In genomic region chr16:10918294-10919002, GRCh38 we compare ENCODE assay signal across 8 cellular contexts. TPM values are rescaled to one million over a fixed set of nuclear protein-coding genes. Genes with fewer than 3 reads are reported as not detected.
DNase-seq lines count a peak whose midpoint lies in the region; ATAC-seq and TF ChIP-seq lines count a peak whose summit lies in the region.

No MANE protein-coding gene starts in this region.

- H3K9me2 ChIP-seq in SK-N-SH: no peaks in the 10 kb centered on the region

- no peak for TF ChIP-seq EP300 in SK-N-SH (IDR thresholded peaks at IDR 0.05; ENCODE audit: borderline replicate concordance in 1 of 2, low read depth in 1 of 2, low read length in 1 of 2)

- CTCF ChIA-PET in SK-N-SH (lab: Yijun Ruan, JAX): interaction anchor here (0.6 to 3.5 kb wide), 58 partner anchors 9 to 657 kb away, joined by 3 to 38 read pairs (median 4); partner anchors contain the start of genes DEXI, EMP2 and NUBP1

- no peak overlapping the region for H3K27ac ChIP-seq in SK-N-SH (ENCODE audit: low read depth in 2 of 2, low read length in 1 of 2)

- no peaks in the 10 kb centered on the region for H3K9me3 ChIP-seq in SK-N-SH

- no peak for TF ChIP-seq POLR2A in NB4 (IDR thresholded peaks at IDR 0.05; ENCODE audit: extremely low read depth, insufficient read length)

- no peaks in the 10 kb centered on the region for H3K9me3 Mint-ChIP-seq in type B pancreatic cell

- ATAC-seq in GM18861 (IDR thresholded peaks at IDR 0.05; ENCODE audit: unreplicated experiment) (peak; percentile 85), Right ventricle myocardium superior (ENCODE audit: poor library complexity) (peak; percentile 79)

- no peak overlapping the region for H3K9ac ChIP-seq in SK-N-SH

- H4K20me1 ChIP-seq in SK-N-SH (ENCODE audit: insufficient read depth): no peaks in the 10 kb centered on the region

- no peaks in the 10 kb centered on the region for H3K79me2 ChIP-seq in SK-N-SH (ENCODE audit: insufficient read depth)

- peak; percentile 95 for TF ChIP-seq RAD21 in SK-N-SH (IDR thresholded peaks at IDR 0.05; ENCODE audit: low read length)

- intact Hi-C loops in Right ventricle myocardium superior (cut with DNase I): loop anchor here (5.0 kb wide), 1 partner anchor 96 kb away; no protein-coding TSS in a partner anchor

- TF ChIP-seq CTCF in NB4 (IDR thresholded peaks at IDR 0.05; ENCODE audit: low read depth, low read length) (peak; percentile 99), SK-N-SH (IDR thresholded peaks at IDR 0.05) (peak; percentile 94), type B pancreatic cell (conservative IDR thresholded peaks at IDR 0.05) (peak; percentile 93)

- peaks cover 0 to 13% of the 10 kb centered on the region in 2 experiments; a peak in 1 of 4 replicates for H3K4me1 ChIP-seq in SK-N-SH (ENCODE audit: control insufficient read depth in 1 of 2, insufficient read depth in 2 of 2, low read depth in 1 of 2, low read length in 1 of 2)

- no peak overlapping the region for H3K4me3 Mint-ChIP-seq in type B pancreatic cell

- H3F3A ChIP-seq in SK-N-SH (replicated peaks; ENCODE audit: insufficient read depth): peaks cover 5% of the 10 kb centered on the region

- no peak overlapping the region for H2AFZ ChIP-seq in SK-N-SH (ENCODE audit: low read depth)

- peak; percentile 89 for DNase-seq in A172 (ENCODE audit: low spot score)
- DNase-seq in NB4 (ENCODE audit: low read depth): peak; percentile 91
- DNase-seq in SK-N-SH: peak; percentile 88
- DNase-seq in activated naive CD4-positive, alpha-beta T cell treated with anti-CD3 and anti-CD28 coated beads, Interleukin-2, amount 50 U/mL, for 16 hours: peak; percentile 79
- DNase-seq in Right ventricle myocardium superior: peak; percentile 94
- peak; percentile 91 for DNase-seq in pons (ENCODE audit: low spot score)
- DNase-seq in type B pancreatic cell (ENCODE audit: extremely low spot score, unreplicated experiment): peak; percentile 90

- no peaks in the 10 kb centered on the region for H3K36me3 Mint-ChIP-seq in type B pancreatic cell

- H3K27me3 ChIP-seq in SK-N-SH (ENCODE audit: insufficient read depth): no peaks in the 10 kb centered on the region

- peaks cover 5% of the 10 kb centered on the region for H3K4me1 Mint-ChIP-seq in type B pancreatic cell (ENCODE audit: unreplicated experiment)

- H3K27ac Mint-ChIP-seq in type B pancreatic cell: no peak overlapping the region

- H3K4me2 ChIP-seq in SK-N-SH: no peak overlapping the region

- POLR2A ChIA-PET in SK-N-SH (lab: Yijun Ruan, JAX): interaction anchor here (1.0 to 1.1 kb wide), 2 partner anchors 101 to 174 kb away, joined by 3 to 8 read pairs; partner anchors contain the start of gene NUBP1

- H3K36me3 ChIP-seq in SK-N-SH (replicated peaks in 1 of 2; ENCODE audit: control insufficient read depth in 1 of 2, insufficient read depth in 2 of 2, low read length in 1 of 2): no peaks in the 10 kb centered on the region

- 58% methylated on average over 13 of the region's 21 CpGs for WGBS in SK-N-SH (ENCODE audit: low lambda C conversion rate)

- H3K4me3 ChIP-seq in NB4 (ENCODE audit: low read depth, low read length): no peak overlapping the region
- peak overlapping the region in 1 of 2 experiments; percentile 51; a peak in 1 of 4 replicates for H3K4me3 ChIP-seq in SK-N-SH (ENCODE audit: low read depth in 2 of 2, low read length in 1 of 2)

- no peaks in the 10 kb centered on the region for H3K27me3 Mint-ChIP-seq in type B pancreatic cell

TF ChIP-seq in SK-N-SH, 30 proteins besides CTCF, POLR2A, EP300 and RAD21:
- TF ChIP-seq JUND (IDR thresholded peaks at IDR 0.05): no peak
- no peak for TF ChIP-seq MAX (IDR thresholded peaks at IDR 0.05; ENCODE audit: low read depth)
- 0 out of 2 replicates have a peak, but pooled peaks have one; percentile 54 for TF ChIP-seq RFX5 (IDR thresholded peaks at IDR 0.05; ENCODE audit: low read length)
- TF ChIP-seq PBX3 (IDR thresholded peaks at IDR 0.05): peak; percentile 21; the same call in 1 of the 2 replicates
- TF ChIP-seq MXI1 (IDR thresholded peaks at IDR 0.05; ENCODE audit: low read depth, low read length): peak; percentile 79
- TF ChIP-seq MEF2A (IDR thresholded peaks at IDR 0.05; ENCODE audit: borderline replicate concordance, low read depth): no peak
- TF ChIP-seq CHD2 (IDR thresholded peaks at IDR 0.05; ENCODE audit: low read length, partially characterized antibody): peak; percentile 43
- no peak for TF ChIP-seq NRF1 (IDR thresholded peaks at IDR 0.05; ENCODE audit: low read depth, low read length)
- TF ChIP-seq RCOR1 (IDR thresholded peaks at IDR 0.05; ENCODE audit: low read length): 0 out of 2 replicates have a peak, but pooled peaks have one; percentile 37
- no peak for TF ChIP-seq ELF1 (IDR thresholded peaks at IDR 0.05)
- peak; percentile 88 for TF ChIP-seq SMC3 (IDR thresholded peaks at IDR 0.05; ENCODE audit: low read depth, low read length)

RNA-seq across cellular contexts. Expression of gene DEXI, which starts 23.8 kb away (rescaled TPM):
- 65.9 and 66.5 TPM in 2 replicates for total RNA-seq in A172 (2014; rRNA removed; shearing (Covaris generic))
- polyA plus RNA-seq in SK-N-SH (2012; rRNA removed): 48.2 and 55.5 TPM in 2 replicates
- 37.8 and 49.5 TPM in 2 replicates for polyA plus RNA-seq in SK-N-SH (2012; cell fraction: cytosol; rRNA removed)
- 27.7 and 34.0 TPM in 2 replicates for polyA plus RNA-seq in SK-N-SH (2012; cell fraction: nucleus; rRNA removed)
- total RNA-seq in Right ventricle myocardium superior: 112 TPM
- total RNA-seq in type B pancreatic cell (ENCODE audit: low replicate concordance): 36.6 and 37.7 TPM in 2 replicates

RNA-seq across cellular contexts. Expression of gene CLEC16A, which starts 25.9 kb away (rescaled TPM):
- total RNA-seq in A172 (2014; rRNA removed; shearing (Covaris generic)): 13.3 and 17.3 TPM in 2 replicates
- polyA plus RNA-seq in SK-N-SH (2012; rRNA removed): 9.2 and 13.7 TPM in 2 replicates
- 9.3 and 12.0 TPM in 2 replicates for polyA plus RNA-seq in SK-N-SH (2012; cell fraction: cytosol; rRNA removed)
- polyA plus RNA-seq in SK-N-SH (2012; cell fraction: nucleus; rRNA removed): 22.7 and 22.9 TPM in 2 replicates
- total RNA-seq in Right ventricle myocardium superior (20.9 TPM), type B pancreatic cell (ENCODE audit: low replicate concordance) (33.4 and 36.8 TPM in 2 replicates)

RNA-seq across cellular contexts. Expression of gene CIITA, which starts 41.4 kb away (rescaled TPM):
- 0.07 TPM in 1 of 2 replicates, not detected in the other for total RNA-seq in A172 (2014; rRNA removed; shearing (Covaris generic))
- 0.15 and 0.23 TPM in 2 replicates for polyA plus RNA-seq in SK-N-SH (2012; rRNA removed)
- polyA plus RNA-seq in SK-N-SH (2012; cell fraction: cytosol; rRNA removed): 0.09 and 0.19 TPM in 2 replicates
- 0.68 and 1.0 TPM in 2 replicates for polyA plus RNA-seq in SK-N-SH (2012; cell fraction: nucleus; rRNA removed)
- total RNA-seq in Right ventricle myocardium superior: 7.9 TPM
- not detected in 2 replicates for total RNA-seq in type B pancreatic cell (ENCODE audit: low replicate concordance)
